Comparison of ENCODE assay signal across 1 cellular context in the genomic region with DNA sequence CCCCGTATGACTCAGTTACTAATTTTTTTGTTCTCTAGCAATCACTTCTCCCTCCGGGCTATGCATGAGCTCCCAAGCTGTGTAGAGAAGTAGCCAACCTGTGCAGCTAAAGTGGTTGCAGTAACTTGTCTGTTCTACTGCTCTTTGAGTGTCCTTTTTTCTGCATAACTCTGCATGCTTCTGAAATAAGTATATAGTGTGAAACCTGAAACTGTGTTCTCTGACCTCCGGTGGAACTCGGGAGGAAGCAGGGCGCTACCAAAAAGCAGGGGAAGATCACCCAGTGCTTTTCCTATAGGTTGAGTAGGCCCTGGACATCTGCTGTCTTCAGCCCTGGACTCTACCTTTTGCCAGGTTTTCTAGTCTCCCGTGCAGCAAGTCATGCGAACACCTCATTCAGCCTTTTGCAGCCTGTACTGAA.
TF ChIP-seq lines count a peak whose summit lies in the region.

No MANE protein-coding gene starts in this region.

TF ChIP-seq in GM12878, 131 proteins besides CTCF, POLR2A, EP300 and RAD21 (continued from another document):
- TF ChIP-seq, protein P1, sequence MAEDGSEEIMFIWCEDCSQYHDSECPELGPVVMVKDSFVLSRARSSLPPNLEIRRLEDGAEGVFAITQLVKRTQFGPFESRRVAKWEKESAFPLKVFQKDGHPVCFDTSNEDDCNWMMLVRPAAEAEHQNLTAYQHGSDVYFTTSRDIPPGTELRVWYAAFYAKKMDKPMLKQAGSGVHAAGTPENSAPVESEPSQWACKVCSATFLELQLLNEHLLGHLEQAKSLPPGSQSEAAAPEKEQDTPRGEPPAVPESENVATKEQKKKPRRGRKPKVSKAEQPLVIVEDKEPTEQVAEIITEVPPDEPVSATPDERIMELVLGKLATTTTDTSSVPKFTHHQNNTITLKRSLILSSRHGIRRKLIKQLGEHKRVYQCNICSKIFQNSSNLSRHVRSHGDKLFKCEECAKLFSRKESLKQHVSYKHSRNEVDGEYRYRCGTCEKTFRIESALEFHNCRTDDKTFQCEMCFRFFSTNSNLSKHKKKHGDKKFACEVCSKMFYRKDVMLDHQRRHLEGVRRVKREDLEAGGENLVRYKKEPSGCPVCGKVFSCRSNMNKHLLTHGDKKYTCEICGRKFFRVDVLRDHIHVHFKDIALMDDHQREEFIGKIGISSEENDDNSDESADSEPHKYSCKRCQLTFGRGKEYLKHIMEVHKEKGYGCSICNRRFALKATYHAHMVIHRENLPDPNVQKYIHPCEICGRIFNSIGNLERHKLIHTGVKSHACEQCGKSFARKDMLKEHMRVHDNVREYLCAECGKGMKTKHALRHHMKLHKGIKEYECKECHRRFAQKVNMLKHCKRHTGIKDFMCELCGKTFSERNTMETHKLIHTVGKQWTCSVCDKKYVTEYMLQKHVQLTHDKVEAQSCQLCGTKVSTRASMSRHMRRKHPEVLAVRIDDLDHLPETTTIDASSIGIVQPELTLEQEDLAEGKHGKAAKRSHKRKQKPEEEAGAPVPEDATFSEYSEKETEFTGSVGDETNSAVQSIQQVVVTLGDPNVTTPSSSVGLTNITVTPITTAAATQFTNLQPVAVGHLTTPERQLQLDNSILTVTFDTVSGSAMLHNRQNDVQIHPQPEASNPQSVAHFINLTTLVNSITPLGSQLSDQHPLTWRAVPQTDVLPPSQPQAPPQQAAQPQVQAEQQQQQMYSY (CRISPR knock-in tag; IDR thresholded peaks at IDR 0.05) = no peak
- TF ChIP-seq, protein P2, sequence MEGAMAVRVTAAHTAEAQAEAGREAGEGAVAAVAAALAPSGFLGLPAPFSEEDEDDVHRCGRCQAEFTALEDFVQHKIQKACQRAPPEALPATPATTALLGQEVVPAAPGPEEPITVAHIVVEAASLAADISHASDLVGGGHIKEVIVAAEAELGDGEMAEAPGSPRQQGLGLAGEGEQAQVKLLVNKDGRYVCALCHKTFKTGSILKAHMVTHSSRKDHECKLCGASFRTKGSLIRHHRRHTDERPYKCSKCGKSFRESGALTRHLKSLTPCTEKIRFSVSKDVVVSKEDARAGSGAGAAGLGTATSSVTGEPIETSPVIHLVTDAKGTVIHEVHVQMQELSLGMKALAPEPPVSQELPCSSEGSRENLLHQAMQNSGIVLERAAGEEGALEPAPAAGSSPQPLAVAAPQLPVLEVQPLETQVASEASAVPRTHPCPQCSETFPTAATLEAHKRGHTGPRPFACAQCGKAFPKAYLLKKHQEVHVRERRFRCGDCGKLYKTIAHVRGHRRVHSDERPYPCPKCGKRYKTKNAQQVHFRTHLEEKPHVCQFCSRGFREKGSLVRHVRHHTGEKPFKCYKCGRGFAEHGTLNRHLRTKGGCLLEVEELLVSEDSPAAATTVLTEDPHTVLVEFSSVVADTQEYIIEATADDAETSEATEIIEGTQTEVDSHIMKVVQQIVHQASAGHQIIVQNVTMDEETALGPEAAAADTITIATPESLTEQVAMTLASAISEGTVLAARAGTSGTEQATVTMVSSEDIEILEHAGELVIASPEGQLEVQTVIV (IDR thresholded peaks at IDR 0.05; ENCODE audit: borderline replicate concordance, partially characterized antibody) = no peak
- TF ChIP-seq, protein P3, sequence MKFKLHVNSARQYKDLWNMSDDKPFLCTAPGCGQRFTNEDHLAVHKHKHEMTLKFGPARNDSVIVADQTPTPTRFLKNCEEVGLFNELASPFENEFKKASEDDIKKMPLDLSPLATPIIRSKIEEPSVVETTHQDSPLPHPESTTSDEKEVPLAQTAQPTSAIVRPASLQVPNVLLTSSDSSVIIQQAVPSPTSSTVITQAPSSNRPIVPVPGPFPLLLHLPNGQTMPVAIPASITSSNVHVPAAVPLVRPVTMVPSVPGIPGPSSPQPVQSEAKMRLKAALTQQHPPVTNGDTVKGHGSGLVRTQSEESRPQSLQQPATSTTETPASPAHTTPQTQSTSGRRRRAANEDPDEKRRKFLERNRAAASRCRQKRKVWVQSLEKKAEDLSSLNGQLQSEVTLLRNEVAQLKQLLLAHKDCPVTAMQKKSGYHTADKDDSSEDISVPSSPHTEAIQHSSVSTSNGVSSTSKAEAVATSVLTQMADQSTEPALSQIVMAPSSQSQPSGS (IDR thresholded peaks at IDR 0.05; ENCODE audit: low read length) = no peak
- TF ChIP-seq, protein P4, sequence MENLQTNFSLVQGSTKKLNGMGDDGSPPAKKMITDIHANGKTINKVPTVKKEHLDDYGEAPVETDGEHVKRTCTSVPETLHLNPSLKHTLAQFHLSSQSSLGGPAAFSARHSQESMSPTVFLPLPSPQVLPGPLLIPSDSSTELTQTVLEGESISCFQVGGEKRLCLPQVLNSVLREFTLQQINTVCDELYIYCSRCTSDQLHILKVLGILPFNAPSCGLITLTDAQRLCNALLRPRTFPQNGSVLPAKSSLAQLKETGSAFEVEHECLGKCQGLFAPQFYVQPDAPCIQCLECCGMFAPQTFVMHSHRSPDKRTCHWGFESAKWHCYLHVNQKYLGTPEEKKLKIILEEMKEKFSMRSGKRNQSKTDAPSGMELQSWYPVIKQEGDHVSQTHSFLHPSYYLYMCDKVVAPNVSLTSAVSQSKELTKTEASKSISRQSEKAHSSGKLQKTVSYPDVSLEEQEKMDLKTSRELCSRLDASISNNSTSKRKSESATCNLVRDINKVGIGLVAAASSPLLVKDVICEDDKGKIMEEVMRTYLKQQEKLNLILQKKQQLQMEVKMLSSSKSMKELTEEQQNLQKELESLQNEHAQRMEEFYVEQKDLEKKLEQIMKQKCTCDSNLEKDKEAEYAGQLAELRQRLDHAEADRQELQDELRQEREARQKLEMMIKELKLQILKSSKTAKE (IDR thresholded peaks at IDR 0.05; ENCODE audit: low read depth, poor library complexity, severe bottlenecking) = no peak
